ENCODE assay signal across 8 cellular contexts in the genomic region with DNA sequence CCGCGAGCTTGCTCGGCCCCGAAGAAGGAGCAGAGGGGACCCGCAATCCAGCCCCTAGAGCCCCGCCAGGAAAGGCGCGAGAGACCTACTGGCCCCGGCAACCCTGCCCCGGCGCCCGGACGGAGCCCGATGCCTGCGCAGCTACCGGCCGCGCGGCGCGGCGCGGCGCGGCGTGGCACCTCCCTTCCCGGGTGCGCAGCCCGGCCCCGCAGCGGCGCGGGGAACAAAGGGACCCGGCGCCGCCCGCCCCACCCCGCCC. TPM values are rescaled to one million over a fixed set of nuclear protein-coding genes. Genes with fewer than 3 reads are reported as not detected.
DNase-seq lines count a peak whose midpoint lies in the region; ATAC-seq and TF ChIP-seq lines count a peak whose summit lies in the region.

No MANE protein-coding gene starts in this region.

- H3K4me1 Mint-ChIP-seq in GM23338 (peaks cover 42% of the 10 kb centered on the region), WTC11 (peaks cover 41% of the 10 kb centered on the region)

- CTCF ChIA-PET in WTC11 (lab: Charles Lee): interaction anchor here (0.5 to 1.2 kb wide), 5 partner anchors 10 to 819 kb away, joined by 3 to 5 read pairs (median 4); no protein-coding TSS in a partner anchor

- H3K9me2 ChIP-seq in GM23338 (ENCODE audit: insufficient read depth) (no peaks in the 10 kb centered on the region), hepatocyte (replicated peaks; ENCODE audit: insufficient read depth) (no peaks in the 10 kb centered on the region)

- H3K4me3 Mint-ChIP-seq in GM23338 (peak overlapping the region; percentile 81), WTC11 (peak overlapping the region; percentile 92)

- H3K27me3 Mint-ChIP-seq in GM23338 (ENCODE audit: insufficient read depth, low read depth, poor library complexity): peaks cover 33% of the 10 kb centered on the region
- H3K27me3 Mint-ChIP-seq in WTC11 (ENCODE audit: low read depth): peaks cover 42% of the 10 kb centered on the region

- peak overlapping the region; percentile 49 for H3K4me3 ChIP-seq in GM23338
- H3K4me3 ChIP-seq in hepatocyte: peak overlapping the region; percentile 41
- H3K4me3 ChIP-seq in skin epidermis: peak overlapping the region in 4 of 7 experiments; percentile 35 to 43 (median 40)

- TF ChIP-seq CTCF in GM23338 (conservative IDR thresholded peaks at IDR 0.05; ENCODE audit: low read depth in 2 of 2): no peak
- TF ChIP-seq CTCF in WTC11 (IDR thresholded peaks at IDR 0.05): no peak
- no peak for TF ChIP-seq CTCF in hepatocyte (IDR thresholded peaks at IDR 0.05; ENCODE audit: poor library complexity)

- WGBS in hepatocyte (ENCODE audit: low lambda C conversion rate, missing lambda C conversion rate): 0% methylated on average over 13 of the region's 38 CpGs

- intact Hi-C loops in sciatic nerve (cut with DNase I): no loop called here

- no peak overlapping the region for H3K27ac ChIP-seq in GM23338 (ENCODE audit: low read depth)
- peak overlapping the region; percentile 75 for H3K27ac ChIP-seq in hepatocyte
- H3K27ac ChIP-seq in skin epidermis: no peak overlapping the region

- H3K27ac Mint-ChIP-seq in GM23338 (no peak overlapping the region), WTC11 (no peak overlapping the region)

- POLR2A ChIA-PET in WTC11 (lab: Charles Lee): interaction anchor here (0.6 to 0.7 kb wide), 2 partner anchors 64 to 226 kb away, joined by 3 read pairs; no protein-coding TSS in a partner anchor

- H3K4me2 ChIP-seq in GM23338: peak overlapping the region; percentile 90
- H3K4me2 ChIP-seq in hepatocyte: peak overlapping the region; percentile 87

- H3K9me3 Mint-ChIP-seq in GM23338 (peaks cover 3% of the 10 kb centered on the region; the same call in 1 of the 3 replicates), WTC11 (no peaks in the 10 kb centered on the region)

- H2AFZ ChIP-seq in GM23338: peak overlapping the region; percentile 53; the same call in 1 of the 2 replicates
- no peak overlapping the region for H2AFZ ChIP-seq in hepatocyte

- H3K36me3 Mint-ChIP-seq in GM23338 (ENCODE audit: low read depth) (peaks cover 3% of the 10 kb centered on the region; the same call in 1 of the 3 replicates), WTC11 (no peaks in the 10 kb centered on the region)

- no peaks in the 10 kb centered on the region for H4K20me1 ChIP-seq in GM23338 (replicated peaks; ENCODE audit: insufficient read depth)
- no peaks in the 10 kb centered on the region for H4K20me1 ChIP-seq in hepatocyte (ENCODE audit: insufficient read depth, poor library complexity, severe bottlenecking)

- H3K4me1 ChIP-seq in GM23338 (ENCODE audit: insufficient read depth): peaks cover 44% of the 10 kb centered on the region
- H3K4me1 ChIP-seq in hepatocyte (ENCODE audit: insufficient read depth): no peaks in the 10 kb centered on the region

- DNase-seq in GM23338 (ENCODE audit: low spot score) (peak; percentile 29), WTC11 (ENCODE audit: low spot score) (peak; percentile 30), hepatocyte (ENCODE audit: low spot score) (no peak), sciatic nerve (ENCODE audit: low spot score) (no peak), NCI-H2196 treated with DMSO at 0.1 percent for 48 hours (lab: John Stamatoyannopoulos, UW; ENCODE audit: unreplicated experiment) (no peak)

- H3K27me3 ChIP-seq in GM23338 (ENCODE audit: insufficient read depth) (peaks cover 57% of the 10 kb centered on the region), hepatocyte (peaks cover 4% of the 10 kb centered on the region)

- peaks cover 28% of the 10 kb centered on the region for H3K79me2 ChIP-seq in GM23338 (replicated peaks; ENCODE audit: insufficient read depth)
- H3K79me2 ChIP-seq in hepatocyte: peaks cover 64% of the 10 kb centered on the region

- H3F3A ChIP-seq in GM23338 (replicated peaks; ENCODE audit: low read depth): no peaks in the 10 kb centered on the region

- no peaks in the 10 kb centered on the region for H3K9me3 ChIP-seq in hepatocyte (ENCODE audit: low read depth)

- ATAC-seq in GM23338 (peak; percentile 3), WTC11 (peak; percentile 1; the same call in 1 of the 2 replicates), HG03460 (IDR thresholded peaks at IDR 0.05; ENCODE audit: unreplicated experiment) (no peak), sciatic nerve (no peak), HG03571 (IDR thresholded peaks at IDR 0.05; ENCODE audit: unreplicated experiment) (no peak)

- H3K36me3 ChIP-seq in GM23338 (ENCODE audit: insufficient read depth): no peaks in the 10 kb centered on the region
- H3K36me3 ChIP-seq in hepatocyte (replicated peaks; ENCODE audit: insufficient read depth, low read depth): no peaks in the 10 kb centered on the region

TF ChIP-seq in GM23338, 12 proteins besides CTCF, POLR2A, EP300 and RAD21 (continues in another document):
- TF ChIP-seq CREB1 (CRISPR knock-in tag; IDR thresholded peaks at IDR 0.05; ENCODE audit: low read depth): no peak

TF ChIP-seq in WTC11, 78 proteins besides CTCF, POLR2A, EP300 and RAD21:
- TF ChIP-seq SP1 (CRISPR knock-in tag; conservative IDR thresholded peaks at IDR 0.05) (no peak), E2F4 (CRISPR knock-in tag; IDR thresholded peaks at IDR 0.05; ENCODE audit: borderline replicate concordance, low read depth) (no peak), ZNF263 (CRISPR knock-in tag; IDR thresholded peaks at IDR 0.05; ENCODE audit: low read depth) (no peak), FOXK1 (CRISPR knock-in tag; IDR thresholded peaks at IDR 0.05) (no peak), NR3C1 (CRISPR knock-in tag; conservative IDR thresholded peaks at IDR 0.05; ENCODE audit: low read depth) (no peak), E2F1 (CRISPR knock-in tag; IDR thresholded peaks at IDR 0.05) (no peak), ATF1 (CRISPR knock-in tag; IDR thresholded peaks at IDR 0.05) (no peak), MYBL2 (CRISPR knock-in tag; IDR thresholded peaks at IDR 0.05) (no peak)
- TF ChIP-seq, protein P1, sequence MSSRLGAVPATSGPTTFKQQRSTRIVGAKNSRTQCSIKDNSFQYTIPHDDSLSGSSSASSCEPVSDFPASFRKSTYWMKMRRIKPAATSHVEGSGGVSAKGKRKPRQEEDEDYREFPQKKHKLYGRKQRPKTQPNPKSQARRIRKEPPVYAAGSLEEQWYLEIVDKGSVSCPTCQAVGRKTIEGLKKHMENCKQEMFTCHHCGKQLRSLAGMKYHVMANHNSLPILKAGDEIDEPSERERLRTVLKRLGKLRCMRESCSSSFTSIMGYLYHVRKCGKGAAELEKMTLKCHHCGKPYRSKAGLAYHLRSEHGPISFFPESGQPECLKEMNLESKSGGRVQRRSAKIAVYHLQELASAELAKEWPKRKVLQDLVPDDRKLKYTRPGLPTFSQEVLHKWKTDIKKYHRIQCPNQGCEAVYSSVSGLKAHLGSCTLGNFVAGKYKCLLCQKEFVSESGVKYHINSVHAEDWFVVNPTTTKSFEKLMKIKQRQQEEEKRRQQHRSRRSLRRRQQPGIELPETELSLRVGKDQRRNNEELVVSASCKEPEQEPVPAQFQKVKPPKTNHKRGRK (CRISPR knock-in tag; IDR thresholded peaks at IDR 0.05; ENCODE audit: borderline replicate concordance): no peak

RNA-seq across cellular contexts. Expression of gene CDH2, which starts 0.3 kb away (rescaled TPM):
- 36.9 and 42.6 TPM in 2 replicates for total RNA-seq in GM23338 (2014; rRNA removed; shearing (Covaris generic))
- polyA plus RNA-seq in GM23338 (2016; fragmentation: Nextera tagmentation; extraction: Ambion mirVana): 14.7 and 15.2 TPM in 2 replicates
- 15.9 to 17.3 TPM (median 16.9 TPM) in 3 replicates for total RNA-seq in WTC11 (2021)
- 117 and 132 TPM in 2 replicates for total RNA-seq in hepatocyte
- 65.9 and 81.8 TPM in 2 replicates for polyA plus RNA-seq in hepatocyte
- 11.1 TPM for total RNA-seq in sciatic nerve

Comparison
In these comparisons a context has a peak if more than half of its experiments do, and no peak if none do; other contexts are left out.
1. ATAC-seq: peak in GM23338 (single experiment) and WTC11 (single experiment); none in HG03460 (single experiment), sciatic nerve (single experiment) and HG03571 (single experiment).
2. DNase-seq: peak in GM23338 (single experiment) and WTC11 (single experiment); none in hepatocyte (single experiment), sciatic nerve (single experiment) and NCI-H2196 treated with DMSO at 0.1 percent for 48 hours (single experiment).
3. Peak in every context shown above with its lines, with median percentiles within 50 percentile points of each other: H3K4me3 ChIP-seq.